Comparison of ENCODE assay signal across 22 cellular contexts in the genomic region with DNA sequence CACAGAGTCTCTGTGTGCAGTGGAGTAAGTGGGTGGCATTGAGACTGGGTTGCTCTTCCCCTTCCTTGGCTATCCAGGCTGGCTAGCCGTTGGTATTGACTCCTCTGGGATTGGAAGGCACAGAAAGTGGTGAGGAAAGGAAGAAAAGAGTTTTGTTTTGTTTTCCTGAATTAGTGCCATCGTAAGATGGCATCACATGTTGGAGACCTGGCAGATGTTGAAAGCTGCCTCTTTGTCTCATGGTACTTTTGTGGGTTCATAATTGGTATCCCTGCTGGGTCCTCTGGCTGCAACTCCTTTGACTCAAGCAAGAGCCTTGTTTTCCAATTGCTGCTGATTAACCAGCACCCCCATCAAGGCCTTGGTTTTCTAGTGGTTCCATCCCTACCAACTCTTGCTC.
DNase-seq lines count a peak whose midpoint lies in the region; ATAC-seq, FAIRE-seq and TF ChIP-seq lines count a peak whose summit lies in the region.
"Had no signal": no experiment of that assay in that cellular context is flagged by ENCODE, and none has a peak within 500 bp of the region (broad histone marks: within the 10 kb centered on the region; RNA-seq: fewer than 3 reads in every experiment).

No MANE protein-coding gene starts in this region.

- ATAC-seq in foreskin keratinocyte: no peak
- ATAC-seq: HepG2 had no signal

- no peak for FAIRE-seq in astrocyte (lab: Jason Lieb, UNC)
- FAIRE-seq: GM12892, HepG2, HTR-8/SVneo had no signal

- peak overlapping the region; percentile 28 for H3K27ac Mint-ChIP-seq in astrocyte (ENCODE audit: unreplicated experiment)
- H3K27ac Mint-ChIP-seq in CD4-positive, alpha-beta memory T cell: no peak overlapping the region
- H3K27ac Mint-ChIP-seq: CD4-positive, CD25-positive, alpha-beta regulatory T cell; HFFc6 had no signal

- POLR2A ChIA-PET in CD4-positive, alpha-beta memory T cell (lab: Charles Lee; ENCODE audit: partially characterized antibody): no interaction called here

- TF ChIP-seq CTCF in astrocyte (IDR thresholded peaks at IDR 0.05; ENCODE audit: insufficient read depth, low read depth, low read length) (no peak), foreskin keratinocyte (conservative IDR thresholded peaks at IDR 0.05) (no peak)

- DNase-seq in DMS 273 (lab: John Stamatoyannopoulos, UW; ENCODE audit: unreplicated experiment): peak; percentile 42
- no peak for DNase-seq in DMS 273 treated with DMSO at 0.1 percent for 48 hours (lab: John Stamatoyannopoulos, UW)
- peak; percentile 18 for DNase-seq in G401 (ENCODE audit: low spot score)
- DNase-seq in astrocyte (ENCODE audit: low read depth): no peak
- DNase-seq in occipital lobe (lab: John Stamatoyannopoulos, UW): peak; percentile 8
- no peak for DNase-seq in CD4-positive, alpha-beta memory T cell
- no peak for DNase-seq in foreskin keratinocyte
- DNase-seq in activated CD4-positive, CD25-positive, alpha-beta regulatory T cell (lab: John Stamatoyannopoulos, UW): no peak
- DNase-seq: AML-193; Calu3; CD4-positive, CD25-positive, alpha-beta regulatory T cell; DMS153; DMS79 treated with DMSO at 0.1 percent for 48 hours; EL; GDM1; HCEC 1CT; HFFc6 had no signal

- no peaks in the 10 kb centered on the region for H3K79me2 ChIP-seq in astrocyte (ENCODE audit: insufficient read depth, low read length)

- in situ Hi-C loops in G401 (cut with HindIII; ENCODE audit: low sequenced_read_pairs): no loop called here

- no peaks in the 10 kb centered on the region for H3K9me3 Mint-ChIP-seq in astrocyte (ENCODE audit: unreplicated experiment)
- peaks cover 0 to 3% (median 0%) of the 10 kb centered on the region in 8 donors for H3K9me3 Mint-ChIP-seq in CD4-positive, alpha-beta memory T cell
- H3K9me3 Mint-ChIP-seq: HFFc6 had no signal

- H4K20me1 ChIP-seq in astrocyte (ENCODE audit: insufficient read depth, low read length): no peaks in the 10 kb centered on the region
- H4K20me1 ChIP-seq: BLaER1 treated with 17β-estradiol and CSF1 and Interleukin-3, amounts not matched to agents 10 nM and 100 nM had no signal

- H3K36me3 ChIP-seq in astrocyte (ENCODE audit: insufficient read depth, low read length): no peaks in the 10 kb centered on the region
- no peaks in the 10 kb centered on the region for H3K36me3 ChIP-seq in CD4-positive, alpha-beta memory T cell (ENCODE audit: insufficient read depth, low read length)
- H3K36me3 ChIP-seq: BLaER1 treated with 17β-estradiol and CSF1 and Interleukin-3, amounts not matched to agents 10 nM and 100 nM had no signal

- no peaks in the 10 kb centered on the region for H3K9me3 ChIP-seq in astrocyte (ENCODE audit: insufficient read depth, low read depth, low read length)
- no peaks in the 10 kb centered on the region for H3K9me3 ChIP-seq in CD4-positive, alpha-beta memory T cell (ENCODE audit: control insufficient read depth in 1 of 2, low read length in 2 of 2)
- H3K9me3 ChIP-seq: BLaER1 treated with 17β-estradiol and CSF1 and Interleukin-3, amounts not matched to agents 10 nM and 100 nM had no signal

- H3K4me3 ChIP-seq in astrocyte (ENCODE audit: insufficient read depth, low read depth, low read length): no peak overlapping the region
- H3K4me3 ChIP-seq in CD4-positive, alpha-beta memory T cell (ENCODE audit: low read length in 2 of 2): no peak overlapping the region
- H3K4me3 ChIP-seq: BLaER1 treated with 17β-estradiol and CSF1 and Interleukin-3, amounts not matched to agents 10 nM and 100 nM had no signal

- H3K4me1 Mint-ChIP-seq in astrocyte (ENCODE audit: low read depth, unreplicated experiment): peaks cover 18% of the 10 kb centered on the region
- no peaks in the 10 kb centered on the region for H3K4me1 Mint-ChIP-seq in CD4-positive, alpha-beta memory T cell

- H3K4me3 Mint-ChIP-seq in astrocyte (ENCODE audit: unreplicated experiment): no peak overlapping the region
- no peak overlapping the region for H3K4me3 Mint-ChIP-seq in CD4-positive, alpha-beta memory T cell
- H3K4me3 Mint-ChIP-seq: CD4-positive, CD25-positive, alpha-beta regulatory T cell; HFFc6 had no signal

- CTCF ChIA-PET in CD4-positive, alpha-beta memory T cell (lab: Charles Lee; ENCODE audit: partially characterized antibody): no interaction called here

- H3K27me3 Mint-ChIP-seq in astrocyte (ENCODE audit: low read depth, unreplicated experiment): no peaks in the 10 kb centered on the region
- H3K27me3 Mint-ChIP-seq in CD4-positive, alpha-beta memory T cell: peaks cover 0 to 2% of the 10 kb centered on the region in 2 donors

- no peaks in the 10 kb centered on the region for H3K27me3 ChIP-seq in astrocyte (ENCODE audit: insufficient read depth, low read length)
- no peaks in the 10 kb centered on the region for H3K27me3 ChIP-seq in CD4-positive, alpha-beta memory T cell (ENCODE audit: insufficient read depth, low read length)
- H3K27me3 ChIP-seq in foreskin keratinocyte: no peaks in the 10 kb centered on the region
- H3K27me3 ChIP-seq: BLaER1 treated with 17β-estradiol and CSF1 and Interleukin-3, amounts not matched to agents 10 nM and 100 nM had no signal

- H3K4me1 ChIP-seq in astrocyte (ENCODE audit: insufficient read depth, low read length) (peaks cover 4% of the 10 kb centered on the region), foreskin keratinocyte (peaks cover 26% of the 10 kb centered on the region)
- H3K4me1 ChIP-seq in CD4-positive, alpha-beta memory T cell (ENCODE audit: insufficient read depth, low read length): no peaks in the 10 kb centered on the region

- intact Hi-C loops in CD4-positive, alpha-beta memory T cell (cut with micrococcal nuclease): no loop called here

- no peak overlapping the region for H3K27ac ChIP-seq in astrocyte (ENCODE audit: low read depth, low read length)
- no peak overlapping the region for H3K27ac ChIP-seq in CD4-positive, alpha-beta memory T cell (ENCODE audit: low read depth, low read length)
- H3K27ac ChIP-seq in foreskin keratinocyte: no peak overlapping the region
- H3K27ac ChIP-seq: 22Rv1; BLaER1 treated with 17β-estradiol and CSF1 and Interleukin-3, amounts not matched to agents 10 nM and 100 nM had no signal

- H2AFZ ChIP-seq in astrocyte (ENCODE audit: low read depth, low read length): no peak overlapping the region

- H3K9ac ChIP-seq in astrocyte (ENCODE audit: low read length): no peak overlapping the region
- H3K9ac ChIP-seq: BLaER1 treated with 17β-estradiol and CSF1 and Interleukin-3, amounts not matched to agents 10 nM and 100 nM had no signal

- no peaks in the 10 kb centered on the region for H3K36me3 Mint-ChIP-seq in astrocyte (ENCODE audit: low read depth, unreplicated experiment)
- no peaks in the 10 kb centered on the region for H3K36me3 Mint-ChIP-seq in CD4-positive, alpha-beta memory T cell
- H3K36me3 Mint-ChIP-seq: CD4-positive, CD25-positive, alpha-beta regulatory T cell had no signal

- H3K4me2 ChIP-seq in astrocyte (ENCODE audit: low read length): no peak overlapping the region

Comparison
In these comparisons a context has a peak if more than half of its experiments do, and no peak if none do; other contexts are left out.
1. DNase-seq: peak in DMS 273 (single experiment), G401 (single experiment) and occipital lobe (single experiment); none in DMS 273 treated with DMSO at 0.1 percent for 48 hours (single experiment), astrocyte (single experiment), CD4-positive, alpha-beta memory T cell (0 of 5), foreskin keratinocyte (0 of 2) and activated CD4-positive, CD25-positive, alpha-beta regulatory T cell (0 of 4).